30 cellular contexts compared by ENCODE assay signal in genomic region chr16:49901711-49902110, GRCh38. TPM values are rescaled to one million over a fixed set of nuclear protein-coding genes. Genes with fewer than 3 reads are reported as not detected.
"Had no signal": no experiment of that assay in that cellular context is flagged by ENCODE, and none has a peak within 500 bp of the region (broad histone marks: within the 10 kb centered on the region; RNA-seq: fewer than 3 reads in every experiment).

No MANE protein-coding gene starts in this region.

- H3K27ac ChIP-seq: neutrophil, pancreas, prostate gland, right lobe of liver, sigmoid colon, skin epidermis, spleen, suprapubic skin, testis, tibial artery, upper lobe of right lung, uterus had no signal

- H3K4me1 ChIP-seq: pancreas, prostate gland, right lobe of liver, sigmoid colon, spleen, suprapubic skin, testis, tibial artery, upper lobe of right lung, uterus had no signal

- ATAC-seq: naive thymus-derived CD8-positive, alpha-beta T cell; natural killer cell treated with Interleukin-12 subunit alpha and Interleukin-12 subunit beta and Interleukin-15 and Interleukin-18, amount 100 ng/mL, for 72 hours; pancreas; right cardiac atrium; right lobe of liver; stimulated activated memory B cell treated with anti-CD40 and anti-IgM and Interleukin-4, amounts not matched to agents 10 μg/mL and 1 μg/mL and 100 μg/mL, for 72 hours; stimulated activated naive CD8-positive, alpha-beta T cell treated with anti-CD3 and anti-CD28 coated beads, Interleukin-15, amount 100 ng/mL, for 72 hours; stimulated activated naive CD8-positive, alpha-beta T cell treated with anti-CD3 and anti-CD28 coated beads, Interleukin-15, Interleukin-2, amounts not matched to agents 100 U/mL and 50 U/mL, for 24 hours; upper lobe of right lung had no signal

- H3K36me3 ChIP-seq: neutrophil, pancreas, prostate gland, right lobe of liver, sigmoid colon, spleen, suprapubic skin, tibial artery, transverse colon, upper lobe of right lung, uterus had no signal

- H3K4me3 ChIP-seq: pancreas, prostate gland, right lobe of liver, sigmoid colon, skin epidermis, smooth muscle cell, spleen, suprapubic skin, testis, tibial artery, transverse colon, upper lobe of right lung, uterus had no signal

- DNase-seq: naive thymus-derived CD8-positive, alpha-beta T cell; nephron progenitor cell; nucleus accumbens; retina; right cardiac atrium; right lobe of liver; sigmoid colon; spleen; stimulated activated CD4-positive, alpha-beta T cell treated with anti-CD3 and anti-CD28 coated beads, Interleukin-12 subunit alpha, Interleukin-12 subunit beta, amount 100 ng/mL, for 4 hours; stimulated activated CD4-positive, alpha-beta T cell treated with anti-CD3 and anti-CD28 coated beads, Interleukin-1b, Interleukin-23, amount 100 ng/mL, for 48 hours; stimulated activated CD4-positive, alpha-beta T cell treated with anti-CD3 and anti-CD28 coated beads, Interleukin-4, amount 100 ng/mL, for 1 hour; stimulated activated CD4-positive, alpha-beta T cell treated with anti-CD3 and anti-CD28 coated beads, Interleukin-4, amount 100 ng/mL, for 4 hours; stimulated activated CD8-positive, alpha-beta memory T cell treated with anti-CD3 and anti-CD28 coated beads, Interleukin-4, amount 100 ng/mL, for 48 hours; stimulated activated naive CD4-positive, alpha-beta T cell; stimulated activated naive CD8-positive, alpha-beta T cell treated with anti-CD3 and anti-CD28 coated beads, Interleukin-15, amount 100 ng/mL, for 72 hours; stimulated activated naive CD8-positive, alpha-beta T cell treated with anti-CD3 and anti-CD28 coated beads, Interleukin-15, Interleukin-2, amounts not matched to agents 100 U/mL and 50 U/mL, for 24 hours; substantia nigra; testis; tibial artery; transverse colon; upper lobe of right lung; uterus had no signal

- H3K4me2 ChIP-seq: smooth muscle cell had no signal

- H3K27me3 ChIP-seq: pancreas, right lobe of liver, sigmoid colon, suprapubic skin, testis, transverse colon, upper lobe of right lung, uterus had no signal

- H3K9me3 ChIP-seq: neutrophil, pancreas, prostate gland, right lobe of liver, sigmoid colon, spleen, suprapubic skin, testis, tibial artery, transverse colon, upper lobe of right lung, uterus had no signal

RNA-seq across cellular contexts. Expression of gene ZNF423, which starts 45.8 kb away (rescaled TPM):
- total RNA-seq: naive thymus-derived CD8-positive, alpha-beta T cell; natural killer cell treated with Interleukin-12 subunit alpha and Interleukin-12 subunit beta and Interleukin-15 and Interleukin-18, amount 100 ng/mL, for 72 hours had no signal
- polyA plus RNA-seq: naive thymus-derived CD8-positive, alpha-beta T cell had no signal
